In genomic region chr1:115545791-115546733, GRCh38 we compare ENCODE assay signal across 7 cellular contexts.
DNase-seq lines count a peak whose midpoint lies in the region; ATAC-seq and TF ChIP-seq lines count a peak whose summit lies in the region.

No MANE protein-coding gene starts in this region.

- H3K4me3 ChIP-seq in adipocyte (ENCODE audit: low read length) (no peak overlapping the region), hepatocyte (no peak overlapping the region)

- H3K27ac Mint-ChIP-seq in HFFc6 = peak overlapping the region; percentile 97

- no peaks in the 10 kb centered on the region for H3K27me3 ChIP-seq in adipocyte (replicated peaks; ENCODE audit: control insufficient read depth, insufficient read depth, low read length)
- H3K27me3 ChIP-seq in hepatocyte = no peaks in the 10 kb centered on the region

- ATAC-seq in HG02852 (IDR thresholded peaks at IDR 0.05; ENCODE audit: unreplicated experiment) = no peak

- no peaks in the 10 kb centered on the region for H3K9me3 Mint-ChIP-seq in HFFc6

- TF ChIP-seq CTCF in HFFc6 (IDR thresholded peaks at IDR 0.05) (peak; percentile 81), hepatocyte (IDR thresholded peaks at IDR 0.05; ENCODE audit: poor library complexity) (peak; percentile 61)

- peak overlapping the region; percentile 60 for H3K9ac ChIP-seq in adipocyte (ENCODE audit: low read length)

- H3K4me1 ChIP-seq in adipocyte (ENCODE audit: control insufficient read depth, insufficient read depth, low read length) (peaks cover 41% of the 10 kb centered on the region), hepatocyte (ENCODE audit: insufficient read depth) (peaks cover 20% of the 10 kb centered on the region)

- peaks cover 47% of the 10 kb centered on the region for H3K4me1 Mint-ChIP-seq in HFFc6 (ENCODE audit: low read depth)

- H3K9me3 ChIP-seq in adipocyte (ENCODE audit: control insufficient read depth, low read length) (no peaks in the 10 kb centered on the region), hepatocyte (ENCODE audit: low read depth) (no peaks in the 10 kb centered on the region)

- H3K27me3 Mint-ChIP-seq in HFFc6 (ENCODE audit: insufficient read depth) = no peaks in the 10 kb centered on the region

- no peaks in the 10 kb centered on the region for H4K20me1 ChIP-seq in hepatocyte (ENCODE audit: insufficient read depth, poor library complexity, severe bottlenecking)

- H2AFZ ChIP-seq in hepatocyte = no peak overlapping the region

- H3K4me3 Mint-ChIP-seq in HFFc6 = peak overlapping the region; percentile 78

- H3K36me3 ChIP-seq in adipocyte (ENCODE audit: control insufficient read depth, insufficient read depth, low read length, severe bottlenecking) (no peaks in the 10 kb centered on the region), hepatocyte (replicated peaks; ENCODE audit: insufficient read depth, low read depth) (no peaks in the 10 kb centered on the region)

- WGBS in hepatocyte (ENCODE audit: low lambda C conversion rate, missing lambda C conversion rate) = 32% methylated on average over 9 of the region's 9 CpGs

- H3K27ac ChIP-seq in hepatocyte = peak overlapping the region; percentile 90

- DNase-seq in DMS53 treated with DMSO at 0.1 percent for 48 hours (lab: John Stamatoyannopoulos, UW; ENCODE audit: unreplicated experiment) = peak; percentile 5
- DNase-seq in HFFc6 = peak; percentile 94
- peak; percentile 86 for DNase-seq in adipocyte (ENCODE audit: low read depth)
- peak; percentile 86 for DNase-seq in hepatocyte (ENCODE audit: low spot score)
- DNase-seq in stromal cell of bone marrow (ENCODE audit: low read depth) = peak; percentile 85
- DNase-seq in T-helper 1 cell = no peak

- H3K36me3 Mint-ChIP-seq in HFFc6 (ENCODE audit: low read depth) = peaks cover 11% of the 10 kb centered on the region

- no peaks in the 10 kb centered on the region for H3K9me2 ChIP-seq in hepatocyte (replicated peaks; ENCODE audit: insufficient read depth)

- H3K79me2 ChIP-seq in hepatocyte = no peaks in the 10 kb centered on the region

- peak overlapping the region; percentile 13 for H3K4me2 ChIP-seq in hepatocyte

Comparison
In these comparisons a context has a peak if more than half of its experiments do, and no peak if none do; other contexts are left out.
1. DNase-seq: peak in DMS53 treated with DMSO at 0.1 percent for 48 hours (single experiment), HFFc6 (single experiment), adipocyte (single experiment), hepatocyte (single experiment) and stromal cell of bone marrow (single experiment); none in T-helper 1 cell (0 of 5).